In genomic region chr20:6053776-6054688, GRCh38 we compare ENCODE assay signal across 8 cellular contexts. TPM values are rescaled to one million over a fixed set of nuclear protein-coding genes. Genes with fewer than 3 reads are reported as not detected.
DNase-seq lines count a peak whose midpoint lies in the region; ATAC-seq and TF ChIP-seq lines count a peak whose summit lies in the region.

Gene LRRN4, minus strand, starts transcription at chr20:6054060. Its CDS starts 1,261 bp downstream, at chr20:6052799.

- H3K4me3 ChIP-seq in body of pancreas = no peak within 1 kb of the TSS

- peak within 1 kb of the TSS; percentile 45 to 90 (median 86) for H3K27ac ChIP-seq in body of pancreas

- H3K36me3 ChIP-seq in body of pancreas (replicated peaks in 1 of 2; ENCODE audit: insufficient read depth in 1 of 2, low read depth in 2 of 2) = no peaks in the 10 kb centered on the region

- H3K9me3 ChIP-seq in body of pancreas = no peaks in the 10 kb centered on the region

- WGBS in body of pancreas, 2 donors = 65 to 69% methylated on average over 12 to 13 of the region's 13 CpGs

- intact Hi-C loops in body of pancreas (cut with DNase I) = no loop called here

- ATAC-seq in body of pancreas (peak; percentile 55), HG03097 (IDR thresholded peaks at IDR 0.05; ENCODE audit: low FRiP score, unreplicated experiment) (no peak), GM18858 (IDR thresholded peaks at IDR 0.05; ENCODE audit: unreplicated experiment) (no peak)

- no peaks in the 10 kb centered on the region for H3K27me3 ChIP-seq in body of pancreas

- DNase-seq in G401 (ENCODE audit: low spot score) = peak; percentile 81
- peak; percentile 78 to 89 for DNase-seq in NCI-H187 (lab: John Stamatoyannopoulos, UW)
- DNase-seq in body of pancreas = peak in 3 of 4 donors; percentile 31 to 57 (median 34)
- no peak for DNase-seq in medulla oblongata (ENCODE audit: extremely low spot score)
- no peak for DNase-seq in AG08395 (ENCODE audit: low spot score)

- no peak for TF ChIP-seq CTCF in body of pancreas (IDR thresholded peaks at IDR 0.05)
- TF ChIP-seq CTCF in nephron (IDR thresholded peaks at IDR 0.05; ENCODE audit: unreplicated experiment in 3 of 3) = no peak

- peak in 2 of 3 donors; percentile 18 to 49 for TF ChIP-seq POLR2A in body of pancreas (IDR thresholded peaks at IDR 0.05)

- H3K4me1 Mint-ChIP-seq in nephron = peaks cover 28% of the 10 kb centered on the region

- H3K4me3 Mint-ChIP-seq in nephron = peak within 1 kb of the TSS; percentile 67 to 80 (median 74)

- peaks cover 56% of the 10 kb centered on the region for H3K27me3 Mint-ChIP-seq in nephron (ENCODE audit: low read depth)

- H3K36me3 Mint-ChIP-seq in nephron (ENCODE audit: low read depth) = peaks cover 10% of the 10 kb centered on the region

- peak within 1 kb of the TSS; percentile 86 to 92 (median 88) for H3K27ac Mint-ChIP-seq in nephron

- no peaks in the 10 kb centered on the region for H3K9me3 Mint-ChIP-seq in nephron

- peaks cover 50% of the 10 kb centered on the region for H3K4me1 ChIP-seq in body of pancreas

- in situ Hi-C loops in G401 (cut with HindIII; ENCODE audit: low sequenced_read_pairs) = no loop called here

RNA-seq across cellular contexts. Expression of gene LRRN4, which starts in this region (rescaled TPM):
- total RNA-seq in G401 (2014; rRNA removed; shearing (Covaris generic)) = not detected in 2 replicates
- 10 to 100 TPM; 10.9 to 11.2 TPM for total RNA-seq in body of pancreas

Comparison
In these comparisons a context has a peak if more than half of its experiments do, and no peak if none do; other contexts are left out.
1. RNA of gene LRRN4 (total RNA-seq): 10.9 to 11.2 TPM in body of pancreas; not detected in G401; every median in the first group is over 10 times any median in the second.
2. Peak in DNase-seq in G401; RNA of the gene not detected or under 1 TPM.
3. DNase-seq: peak in NCI-H187 (2 of 2) and body of pancreas (3 of 4); none in medulla oblongata (single experiment) and AG08395 (single experiment).